8 cellular contexts compared by ENCODE assay signal in the genomic region with DNA sequence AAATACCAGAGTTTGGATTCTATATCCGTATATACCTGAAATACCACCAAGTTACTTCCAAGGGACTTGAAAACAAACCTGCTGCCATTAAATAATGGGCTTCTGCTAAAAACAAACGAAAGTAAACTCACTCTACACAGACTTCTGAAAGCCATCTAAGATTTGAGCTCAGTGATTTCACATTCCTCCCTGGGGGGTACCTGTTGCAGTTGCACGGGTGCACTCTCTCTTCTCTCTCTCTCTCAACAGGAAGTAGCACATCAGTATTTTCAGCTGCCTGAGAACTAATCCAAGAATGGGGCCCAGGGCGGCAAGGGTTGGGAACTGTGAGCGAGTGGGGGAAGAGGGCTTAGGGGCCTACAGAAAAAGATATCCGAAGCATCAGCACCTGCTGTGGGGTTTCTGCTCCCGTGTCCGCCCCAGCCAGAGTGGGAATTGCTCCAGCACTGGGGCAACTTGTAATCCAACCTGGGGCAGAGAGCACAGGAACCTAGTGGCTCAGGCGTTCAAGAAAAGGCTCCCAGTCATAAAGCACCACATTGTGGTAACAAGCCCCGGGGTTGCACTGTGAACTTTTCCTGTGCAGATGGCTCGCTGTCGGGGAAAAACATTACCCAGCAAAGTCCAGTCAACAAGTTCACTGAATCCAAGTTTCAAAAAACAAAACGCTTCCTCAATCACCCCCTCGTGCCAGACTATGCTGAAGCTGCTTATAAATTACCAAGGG.
DNase-seq lines count a peak whose midpoint lies in the region; ATAC-seq and TF ChIP-seq lines count a peak whose summit lies in the region.

No MANE protein-coding gene starts in this region.

- no peaks in the 10 kb centered on the region for H3K4me1 ChIP-seq in rectal smooth muscle tissue (ENCODE audit: control insufficient read depth, insufficient read depth, low read length)

- peak; percentile 83 for ATAC-seq in GM21423 (IDR thresholded peaks at IDR 0.05; ENCODE audit: unreplicated experiment)

- in situ Hi-C loops in GM13976 (cut with MboI; ENCODE audit: low sequenced_read_pairs, unreplicated experiment) = loop anchor here (25.0 kb wide), 1 partner anchor 184 kb away; no protein-coding TSS in a partner anchor

- H3K27me3 ChIP-seq in rectal smooth muscle tissue (ENCODE audit: control insufficient read depth, insufficient read depth, low read length) = no peaks in the 10 kb centered on the region

- peak; percentile 52 for DNase-seq in GM13976 (ENCODE audit: low spot score)
- peak; percentile 69 for DNase-seq in HT-29 (ENCODE audit: low spot score)
- DNase-seq in activated CD4-positive, alpha-beta T cell treated with anti-CD3 and anti-CD28 coated beads, Interleukin-2, amount 50 U/mL, for 1 hour = peak; percentile 5
- peak; percentile 51 for DNase-seq in glomerular visceral epithelial cell (ENCODE audit: extremely low spot score)
- no peak for DNase-seq in anterior cingulate cortex (lab: John Stamatoyannopoulos, UW)
- no peak for DNase-seq in NCI-H187 (lab: John Stamatoyannopoulos, UW)

- no peak for TF ChIP-seq CTCF in GM13976 (IDR thresholded peaks at IDR 0.05; ENCODE audit: borderline replicate concordance, control extremely low read depth, extremely low read depth, insufficient read depth, missing control alignments)

- no peaks in the 10 kb centered on the region for H3K36me3 ChIP-seq in rectal smooth muscle tissue (ENCODE audit: control insufficient read depth, insufficient read depth, low read length)

- peak overlapping the region; percentile 84 for H3K4me3 ChIP-seq in rectal smooth muscle tissue (ENCODE audit: low read length)

- H3K9ac ChIP-seq in rectal smooth muscle tissue (ENCODE audit: low read length) = no peak overlapping the region

- no peak overlapping the region for H3K27ac ChIP-seq in rectal smooth muscle tissue (ENCODE audit: low read depth, low read length)

Comparison
In these comparisons a context has a peak if more than half of its experiments do, and no peak if none do; other contexts are left out.
1. DNase-seq: peak in GM13976 (single experiment), HT-29 (single experiment), activated CD4-positive, alpha-beta T cell treated with anti-CD3 and anti-CD28 coated beads, Interleukin-2, amount 50 U/mL, for 1 hour (single experiment) and glomerular visceral epithelial cell (single experiment); none in anterior cingulate cortex (0 of 58) and NCI-H187 (0 of 2).